8 cellular contexts compared by ENCODE assay signal in genomic region chr7:19747740-19748339, GRCh38. TPM values are rescaled to one million over a fixed set of nuclear protein-coding genes. Genes with fewer than 3 reads are reported as not detected.
DNase-seq lines count a peak whose midpoint lies in the region; ATAC-seq and TF ChIP-seq lines count a peak whose summit lies in the region.

No MANE protein-coding gene starts in this region.

- peaks cover 5% of the 10 kb centered on the region for H3K27me3 Mint-ChIP-seq in activated CD8-positive, alpha-beta T cell treated with anti-CD3 and anti-CD28 coated beads for 36 hours
- H3K27me3 Mint-ChIP-seq in activated CD8-positive, alpha-beta T cell treated with anti-CD3 and anti-CD28 coated beads, Interleukin-2, amount 10 ng/mL, durations not matched to agents 7 days and 5 days (ENCODE audit: low read depth), result peaks cover 2% of the 10 kb centered on the region

- H3K36me3 Mint-ChIP-seq in activated CD8-positive, alpha-beta T cell treated with anti-CD3 and anti-CD28 coated beads for 36 hours (ENCODE audit: low read depth), result no peaks in the 10 kb centered on the region
- H3K36me3 Mint-ChIP-seq in activated CD8-positive, alpha-beta T cell treated with anti-CD3 and anti-CD28 coated beads, Interleukin-2, amount 10 ng/mL, durations not matched to agents 7 days and 5 days (ENCODE audit: low read depth), result no peaks in the 10 kb centered on the region

- H3K27me3 ChIP-seq in SJCRH30 (no peaks in the 10 kb centered on the region), tibial artery (no peaks in the 10 kb centered on the region)

- POLR2A ChIA-PET in activated CD8-positive, alpha-beta T cell treated with anti-CD3 and anti-CD28 coated beads for 36 hours (lab: Charles Lee), result interaction anchor here (0.7 kb wide), 1 partner anchor 759 kb away, joined by 3 read pairs; no protein-coding TSS in a partner anchor
- POLR2A ChIA-PET in activated CD8-positive, alpha-beta T cell treated with anti-CD3 and anti-CD28 coated beads, Interleukin-2, amount 10 ng/mL, durations not matched to agents 7 days and 5 days (lab: Charles Lee), result no interaction called here

- CTCF ChIA-PET in activated CD8-positive, alpha-beta T cell treated with anti-CD3 and anti-CD28 coated beads for 36 hours (lab: Charles Lee), result interaction anchor here (0.8 to 2.1 kb wide), 16 partner anchors 9 to 1018 kb away, joined by 3 to 13 read pairs (median 4); partner anchors contain the start of gene POLR1F
- CTCF ChIA-PET in activated CD8-positive, alpha-beta T cell treated with anti-CD3 and anti-CD28 coated beads, Interleukin-2, amount 10 ng/mL, durations not matched to agents 7 days and 5 days (lab: Charles Lee), result interaction anchor here (0.6 to 2.2 kb wide), 8 partner anchors 21 to 1506 kb away, joined by 3 to 11 read pairs (median 4); partner anchors contain the start of gene POLR1F

- peaks cover 6% of the 10 kb centered on the region; the same call in 1 of the 2 replicates for H3K4me1 ChIP-seq in SJCRH30
- H3K4me1 ChIP-seq in tibial artery, result no peaks in the 10 kb centered on the region

- no peak for DNase-seq in activated CD8-positive, alpha-beta T cell treated with anti-CD3 and anti-CD28 coated beads for 36 hours
- DNase-seq in activated CD8-positive, alpha-beta T cell treated with anti-CD3 and anti-CD28 coated beads, Interleukin-2, amount 10 ng/mL, durations not matched to agents 7 days and 5 days, result no peak
- DNase-seq in LoVo (ENCODE audit: low spot score) (peak; percentile 66), SJCRH30 (peak; percentile 4 to 75), foreskin fibroblast (peak; percentile 12 to 58), tibial artery (no peak)

- H3K4me1 Mint-ChIP-seq in activated CD8-positive, alpha-beta T cell treated with anti-CD3 and anti-CD28 coated beads for 36 hours (ENCODE audit: low read depth), result no peaks in the 10 kb centered on the region
- H3K4me1 Mint-ChIP-seq in activated CD8-positive, alpha-beta T cell treated with anti-CD3 and anti-CD28 coated beads, Interleukin-2, amount 10 ng/mL, durations not matched to agents 7 days and 5 days (ENCODE audit: low read depth), result no peaks in the 10 kb centered on the region

- no peak for ATAC-seq in activated CD8-positive, alpha-beta T cell treated with anti-CD3 and anti-CD28 coated beads for 36 hours
- ATAC-seq in activated CD8-positive, alpha-beta T cell treated with anti-CD3 and anti-CD28 coated beads, Interleukin-2, amount 10 ng/mL, durations not matched to agents 7 days and 5 days, result no peak
- ATAC-seq in GM18519 (IDR thresholded peaks at IDR 0.05; ENCODE audit: low FRiP score, unreplicated experiment), result no peak
- ATAC-seq in GM18870 (IDR thresholded peaks at IDR 0.05; ENCODE audit: unreplicated experiment), result no peak

- H3K27ac Mint-ChIP-seq in activated CD8-positive, alpha-beta T cell treated with anti-CD3 and anti-CD28 coated beads for 36 hours, result no peak overlapping the region
- no peak overlapping the region for H3K27ac Mint-ChIP-seq in activated CD8-positive, alpha-beta T cell treated with anti-CD3 and anti-CD28 coated beads, Interleukin-2, amount 10 ng/mL, durations not matched to agents 7 days and 5 days

- H3K4me3 Mint-ChIP-seq in activated CD8-positive, alpha-beta T cell treated with anti-CD3 and anti-CD28 coated beads for 36 hours, result no peak overlapping the region
- H3K4me3 Mint-ChIP-seq in activated CD8-positive, alpha-beta T cell treated with anti-CD3 and anti-CD28 coated beads, Interleukin-2, amount 10 ng/mL, durations not matched to agents 7 days and 5 days, result no peak overlapping the region

- H3K27ac ChIP-seq in SJCRH30, result no peak overlapping the region
- no peak overlapping the region for H3K27ac ChIP-seq in tibial artery

- no peak overlapping the region for H3K4me3 ChIP-seq in SJCRH30
- H3K4me3 ChIP-seq in foreskin fibroblast (ENCODE audit: low read depth in 1 of 2, low read length in 2 of 2), result no peak overlapping the region
- H3K4me3 ChIP-seq in tibial artery, result no peak overlapping the region

- no peaks in the 10 kb centered on the region for H3K9me3 ChIP-seq in SJCRH30 (replicated peaks)
- H3K9me3 ChIP-seq in tibial artery, result no peaks in the 10 kb centered on the region

- peak; percentile 56 for TF ChIP-seq CTCF in activated CD8-positive, alpha-beta T cell treated with anti-CD3 and anti-CD28 coated beads for 36 hours (IDR thresholded peaks at IDR 0.05)
- peak; percentile 48 for TF ChIP-seq CTCF in foreskin fibroblast (IDR thresholded peaks at IDR 0.05; ENCODE audit: low read depth, low read length)
- peak; percentile 42 to 45 for TF ChIP-seq CTCF in tibial artery (IDR thresholded peaks at IDR 0.05)

- no peaks in the 10 kb centered on the region for H3K9me3 Mint-ChIP-seq in activated CD8-positive, alpha-beta T cell treated with anti-CD3 and anti-CD28 coated beads for 36 hours
- H3K9me3 Mint-ChIP-seq in activated CD8-positive, alpha-beta T cell treated with anti-CD3 and anti-CD28 coated beads, Interleukin-2, amount 10 ng/mL, durations not matched to agents 7 days and 5 days (ENCODE audit: insufficient read depth), result no peaks in the 10 kb centered on the region

- H3K36me3 ChIP-seq in SJCRH30, result no peaks in the 10 kb centered on the region
- no peaks in the 10 kb centered on the region for H3K36me3 ChIP-seq in tibial artery

- intact Hi-C loops in activated CD8-positive, alpha-beta T cell treated with anti-CD3 and anti-CD28 coated beads for 36 hours (cut with micrococcal nuclease), result loop anchor here (5.0 to 10.0 kb wide), 2 partner anchors 424 to 697 kb away; no protein-coding TSS in a partner anchor
- intact Hi-C loops in tibial artery (cut with DNase I; ENCODE audit: low total_unique reads), result no loop called here

RNA-seq across cellular contexts. Expression of gene TMEM196, which starts 25.6 kb away (rescaled TPM):
- not detected for total RNA-seq in activated CD8-positive, alpha-beta T cell treated with anti-CD3 and anti-CD28 coated beads for 36 hours
- not detected for total RNA-seq in activated CD8-positive, alpha-beta T cell treated with anti-CD3 and anti-CD28 coated beads, Interleukin-2, amount 10 ng/mL, durations not matched to agents 7 days and 5 days
- not detected in 2 replicates for total RNA-seq in SJCRH30 (2014; rRNA removed; shearing (Covaris generic))

RNA-seq across cellular contexts. Expression of gene POLR1F, which starts 39.0 kb away (rescaled TPM):
- 10 to 100 TPM; 27.8 to 34.7 TPM for total RNA-seq in activated CD8-positive, alpha-beta T cell treated with anti-CD3 and anti-CD28 coated beads for 36 hours
- total RNA-seq in activated CD8-positive, alpha-beta T cell treated with anti-CD3 and anti-CD28 coated beads, Interleukin-2, amount 10 ng/mL, durations not matched to agents 7 days and 5 days, result 10 to 100 TPM; 17.7 to 20.3 TPM
- 47.3 and 53.5 TPM in 2 replicates for total RNA-seq in SJCRH30 (2014; rRNA removed; shearing (Covaris generic))

Comparison
In these comparisons a context has a peak if more than half of its experiments do, and no peak if none do; other contexts are left out.
1. DNase-seq: peak in LoVo (single experiment), SJCRH30 (2 of 2) and foreskin fibroblast (2 of 2); none in activated CD8-positive, alpha-beta T cell treated with anti-CD3 and anti-CD28 coated beads for 36 hours (single experiment), activated CD8-positive, alpha-beta T cell treated with anti-CD3 and anti-CD28 coated beads, Interleukin-2, amount 10 ng/mL, durations not matched to agents 7 days and 5 days (single experiment) and tibial artery (0 of 2).
2. Peak in every context shown above with its lines, with median percentiles within 50 percentile points of each other: CTCF ChIP-seq.